7 cellular contexts compared by ENCODE assay signal in genomic region chr4:101076032-101076431, GRCh38.
"Had no signal": no experiment of that assay in that cellular context is flagged by ENCODE, and none has a peak within 500 bp of the region (broad histone marks: within the 10 kb centered on the region; RNA-seq: fewer than 3 reads in every experiment).

No MANE protein-coding gene starts in this region.

- H3K9ac ChIP-seq: GM23248 had no signal

- H3K4me3 Mint-ChIP-seq: IgD-negative memory B cell had no signal

- DNase-seq: GM23248, GOT3, H7, HCEC 1CT, KBM-7 had no signal

- H2AFZ ChIP-seq: GM23248 had no signal

- H3K27me3 Mint-ChIP-seq: IgD-negative memory B cell had no signal

- H3K4me3 ChIP-seq: GM23248 had no signal

- H3K27ac ChIP-seq: GM23248 had no signal

- H3K9me3 Mint-ChIP-seq: IgD-negative memory B cell had no signal

- FAIRE-seq: HTR-8/SVneo had no signal
